In the genomic region with DNA sequence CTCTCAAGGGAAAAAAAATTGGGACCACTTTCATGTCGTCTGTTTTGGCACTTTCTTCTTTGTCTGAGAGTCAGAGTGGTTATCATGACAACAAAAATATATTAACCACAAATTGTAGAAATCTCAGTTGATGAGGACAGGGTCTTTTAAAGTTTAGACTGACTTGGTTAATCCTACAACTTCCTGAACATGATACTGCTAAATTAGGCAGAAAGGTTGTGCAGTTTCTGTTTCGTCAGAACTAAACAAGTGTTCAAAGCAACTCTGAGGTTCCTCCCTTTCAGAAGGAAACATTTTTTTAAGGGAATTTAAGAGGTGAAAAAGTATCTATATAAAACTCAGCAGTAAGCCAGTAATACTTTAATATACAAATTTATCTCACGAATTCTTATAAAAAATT, we compare ENCODE assay signal across 14 cellular contexts. TPM values are rescaled to one million over a fixed set of nuclear protein-coding genes. Genes with fewer than 3 reads are reported as not detected.
DNase-seq lines count a peak whose midpoint lies in the region; ATAC-seq, FAIRE-seq and TF ChIP-seq lines count a peak whose summit lies in the region.
"Had no signal": no experiment of that assay in that cellular context is flagged by ENCODE, and none has a peak within 500 bp of the region (broad histone marks: within the 10 kb centered on the region; RNA-seq: fewer than 3 reads in every experiment).

No MANE protein-coding gene starts in this region.

- H3K4me3 ChIP-seq in H7 (ENCODE audit: insufficient read depth, low read depth, low read length), result no peak overlapping the region

- peak overlapping the region; percentile 90 for H3K27ac Mint-ChIP-seq in mesothelial cell of epicardium
- H3K27ac Mint-ChIP-seq: activated naive CD4-positive, alpha-beta T cell treated with anti-CD3 and anti-CD28 coated beads, Interleukin-2, amount 50 U/mL, for 24 hours; stimulated activated effector memory CD8-positive, alpha-beta T cell treated with anti-CD3 and anti-CD28 coated beads, Interleukin-12 subunit alpha, Interleukin-12 subunit beta, amount 100 ng/mL, for 72 hours had no signal

- no peaks in the 10 kb centered on the region for H3K27me3 Mint-ChIP-seq in mesothelial cell of epicardium (ENCODE audit: low read depth)
- H3K27me3 Mint-ChIP-seq: activated naive CD4-positive, alpha-beta T cell treated with anti-CD3 and anti-CD28 coated beads, Interleukin-2, amount 50 U/mL, for 24 hours had no signal

- no peaks in the 10 kb centered on the region for H3K36me3 ChIP-seq in H7 (replicated peaks; ENCODE audit: control insufficient read depth, insufficient read depth, low read length)

- ATAC-seq in GM18502 (IDR thresholded peaks at IDR 0.05; ENCODE audit: poor library complexity, unreplicated experiment) (peak; percentile 68), GM21825 (IDR thresholded peaks at IDR 0.05; ENCODE audit: unreplicated experiment) (peak; percentile 73), omental fat pad (ENCODE audit: low FRiP score) (no peak), GM19035 (IDR thresholded peaks at IDR 0.05; ENCODE audit: unreplicated experiment) (no peak)
- ATAC-seq: HepG2; stimulated activated effector memory CD8-positive, alpha-beta T cell treated with anti-CD3 and anti-CD28 coated beads, Interleukin-12 subunit alpha, Interleukin-12 subunit beta, amount 100 ng/mL, for 72 hours had no signal

- H3K36me3 Mint-ChIP-seq in mesothelial cell of epicardium, result peaks cover 26% of the 10 kb centered on the region
- H3K36me3 Mint-ChIP-seq: activated naive CD4-positive, alpha-beta T cell treated with anti-CD3 and anti-CD28 coated beads, Interleukin-2, amount 50 U/mL, for 24 hours; stimulated activated effector memory CD8-positive, alpha-beta T cell treated with anti-CD3 and anti-CD28 coated beads, Interleukin-12 subunit alpha, Interleukin-12 subunit beta, amount 100 ng/mL, for 72 hours had no signal

- H3K9me3 Mint-ChIP-seq in mesothelial cell of epicardium, result no peaks in the 10 kb centered on the region
- H3K9me3 Mint-ChIP-seq: activated naive CD4-positive, alpha-beta T cell treated with anti-CD3 and anti-CD28 coated beads, Interleukin-2, amount 50 U/mL, for 24 hours; stimulated activated effector memory CD8-positive, alpha-beta T cell treated with anti-CD3 and anti-CD28 coated beads, Interleukin-12 subunit alpha, Interleukin-12 subunit beta, amount 100 ng/mL, for 72 hours had no signal

- FAIRE-seq in urothelium cell line (lab: Jason Lieb, UNC), result no peak
- FAIRE-seq: HepG2 had no signal

- DNase-seq in MV-4-11 (lab: John Stamatoyannopoulos, UW) (peak; percentile 41), mesothelial cell of epicardium (ENCODE audit: low spot score in 2 of 2, unreplicated experiment in 2 of 2) (no peak), omental fat pad (ENCODE audit: low spot score) (no peak), H7 (no peak), urothelium cell line (ENCODE audit: low spot score) (no peak)
- DNase-seq: C1 segment of cervical spinal cord; NCI-H2171 treated with DMSO at 0.1 percent for 48 hours; stimulated activated CD4-positive, alpha-beta T cell treated with anti-CD3 and anti-CD28 coated beads, Interleukin-12 subunit alpha, Interleukin-12 subunit beta, amount 100 ng/mL, for 4 hours had no signal

- H3K4me1 Mint-ChIP-seq in mesothelial cell of epicardium, result peaks cover 64% of the 10 kb centered on the region
- H3K4me1 Mint-ChIP-seq: activated naive CD4-positive, alpha-beta T cell treated with anti-CD3 and anti-CD28 coated beads, Interleukin-2, amount 50 U/mL, for 24 hours; stimulated activated effector memory CD8-positive, alpha-beta T cell treated with anti-CD3 and anti-CD28 coated beads, Interleukin-12 subunit alpha, Interleukin-12 subunit beta, amount 100 ng/mL, for 72 hours had no signal

- no peak overlapping the region for H3K4me3 Mint-ChIP-seq in mesothelial cell of epicardium
- H3K4me3 Mint-ChIP-seq: activated naive CD4-positive, alpha-beta T cell treated with anti-CD3 and anti-CD28 coated beads, Interleukin-2, amount 50 U/mL, for 24 hours; stimulated activated effector memory CD8-positive, alpha-beta T cell treated with anti-CD3 and anti-CD28 coated beads, Interleukin-12 subunit alpha, Interleukin-12 subunit beta, amount 100 ng/mL, for 72 hours had no signal

- no peak for TF ChIP-seq CTCF in mesothelial cell of epicardium (IDR thresholded peaks at IDR 0.05; ENCODE audit: unreplicated experiment)
- no peak for TF ChIP-seq CTCF in omental fat pad (IDR thresholded peaks at IDR 0.05)

- H3K27me3 ChIP-seq in H7 (ENCODE audit: control insufficient read depth, insufficient read depth, low read length), result peaks cover 3% of the 10 kb centered on the region; the same call in 1 of the 2 replicates

RNA-seq across cellular contexts. Expression of gene KLF5, which starts 15.3 kb away (rescaled TPM):
- total RNA-seq in mesothelial cell of epicardium (62.4 to 70.3 TPM (median 65.9 TPM) in 3 replicates), omental fat pad (10 to 100 TPM in 2 of 4 donors, 1 to 10 TPM in 2; 3.6 to 32.3 (median 9.6) TPM)
- 1.5 and 3.8 TPM in 2 replicates for total RNA-seq in H7 (2014; rRNA removed; shearing (Covaris generic))

Comparison
In these comparisons a context has a peak if more than half of its experiments do, and no peak if none do; other contexts are left out.
1. ATAC-seq: peak in GM18502 (single experiment) and GM21825 (single experiment); none in omental fat pad (single experiment) and GM19035 (single experiment).